In the genomic region with DNA sequence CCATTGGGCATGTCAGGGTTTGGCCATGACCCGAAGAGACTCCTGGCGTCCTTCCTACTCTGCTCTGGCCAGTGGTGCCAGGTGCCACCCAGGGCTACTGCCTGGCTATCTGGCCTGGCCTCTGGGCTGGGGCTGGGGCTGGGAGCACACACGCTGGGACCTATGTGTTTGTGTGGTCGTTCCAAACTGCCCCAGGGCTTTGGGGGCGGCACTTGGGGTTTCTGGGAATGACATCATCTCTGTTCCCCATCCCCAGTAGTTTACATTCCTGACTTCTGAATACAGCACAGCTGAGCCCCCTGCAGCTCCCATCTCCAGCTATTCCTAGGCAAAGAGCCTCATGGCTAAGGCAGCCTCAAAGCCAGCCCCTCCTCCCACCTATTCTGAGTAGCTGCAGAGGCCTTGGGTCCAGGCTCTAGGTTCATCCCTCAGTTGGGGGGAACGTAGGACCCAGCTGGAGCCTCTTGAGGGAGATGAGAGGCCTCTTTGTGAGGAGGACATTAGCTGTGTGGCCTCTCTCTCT, we compare ENCODE assay signal across 13 cellular contexts.
A peak's percentile ranks its signal among the peaks of the same experiment; 100 is the strongest.
DNase-seq lines count a peak whose midpoint lies in the region; ATAC-seq and TF ChIP-seq lines count a peak whose summit lies in the region.
"Had no signal": no experiment of that assay in that cellular context is flagged by ENCODE, and none has a peak within 500 bp of the region (broad histone marks: within the 10 kb centered on the region; RNA-seq: fewer than 3 reads in every experiment).

No MANE protein-coding gene starts in this region.

- H3K4me1 ChIP-seq in OCI-LY3 (ENCODE audit: low read length) = peaks cover 28% of the 10 kb centered on the region
- peaks cover 0 to 29% of the 10 kb centered on the region in 2 donors for H3K4me1 ChIP-seq in muscle layer of duodenum (ENCODE audit: control insufficient read depth in 1 of 2, insufficient read depth in 2 of 2, low read length in 2 of 2)
- H3K4me1 ChIP-seq: psoas muscle had no signal

- no peaks in the 10 kb centered on the region for H3K9me3 ChIP-seq in OCI-LY3 (ENCODE audit: insufficient read depth, low read length)
- H3K9me3 ChIP-seq in muscle layer of duodenum (ENCODE audit: control insufficient read depth in 1 of 2, low read length in 2 of 2) = no peaks in the 10 kb centered on the region
- H3K9me3 ChIP-seq: psoas muscle had no signal

- H3K4me2 ChIP-seq in OCI-LY3 (ENCODE audit: low read length) = peak overlapping the region; percentile 75

- ATAC-seq in GM21423 (IDR thresholded peaks at IDR 0.05; ENCODE audit: unreplicated experiment) = no peak
- ATAC-seq in HG03432 (IDR thresholded peaks at IDR 0.05; ENCODE audit: unreplicated experiment) = no peak

- peak overlapping the region; percentile 52; the same call in 1 of the 2 replicates for H3K9ac ChIP-seq in OCI-LY3 (ENCODE audit: low read length)

- H3K27ac ChIP-seq in OCI-LY3 (ENCODE audit: low read length) (peak overlapping the region; percentile 69), muscle layer of duodenum (ENCODE audit: low read length) (peak overlapping the region; percentile 60)
- H3K27ac ChIP-seq: HL-60, psoas muscle had no signal

- H3K36me3 ChIP-seq in OCI-LY3 (replicated peaks; ENCODE audit: low read depth, low read length) (peaks cover 46% of the 10 kb centered on the region), muscle layer of duodenum (ENCODE audit: control insufficient read depth in 1 of 2, insufficient read depth in 2 of 2, low read length in 2 of 2) (peaks cover 30 to 40% of the 10 kb centered on the region in 2 donors)

- no peaks in the 10 kb centered on the region for H3K79me2 ChIP-seq in OCI-LY3 (ENCODE audit: low read length)

- H3K27me3 ChIP-seq in OCI-LY3 (ENCODE audit: low read depth, low read length) (no peaks in the 10 kb centered on the region), muscle layer of duodenum (ENCODE audit: low read depth, low read length) (no peaks in the 10 kb centered on the region)

- no peak overlapping the region for H3K4me3 ChIP-seq in OCI-LY3 (ENCODE audit: low read length)
- no peak overlapping the region for H3K4me3 ChIP-seq in fibroblast of mammary gland (ENCODE audit: control insufficient read depth, low read depth, low read length)
- H3K4me3 ChIP-seq in muscle layer of duodenum (ENCODE audit: low read depth in 1 of 2, low read length in 2 of 2) = no peak overlapping the region
- H3K4me3 ChIP-seq: coronary artery, psoas muscle had no signal

- TF ChIP-seq CTCF in OCI-LY3 (IDR thresholded peaks at IDR 0.05; ENCODE audit: low read depth, low read length) (no peak), fibroblast of mammary gland (conservative IDR thresholded peaks at IDR 0.05; ENCODE audit: control insufficient read depth, insufficient read depth, low read depth, low read length) (no peak)

- no peaks in the 10 kb centered on the region; the same call in 1 of the 2 replicates for H4K20me1 ChIP-seq in OCI-LY3 (ENCODE audit: insufficient read depth, low read length)

- no peak overlapping the region for H2AFZ ChIP-seq in OCI-LY3 (ENCODE audit: low read depth, low read length)

- DNase-seq in AG08396 (ENCODE audit: low spot score) (peak; percentile 79), fibroblast of mammary gland (ENCODE audit: low read depth) (peak; percentile 75), DMS114 treated with DMSO at 0.1 percent for 48 hours (lab: John Stamatoyannopoulos, UW; ENCODE audit: unreplicated experiment) (no peak)
- DNase-seq in activated CD4-positive, alpha-beta T cell treated with anti-CD3 and anti-CD28 coated beads for 4 hours = no peak
- DNase-seq: activated CD4-positive, alpha-beta T cell treated with anti-CD3 and anti-CD28 coated beads, Interleukin-2, amount 10 ng/mL, durations not matched to agents 24 days and 14 days; NCI-H524; psoas muscle had no signal

Comparison
In these comparisons a context has a peak if more than half of its experiments do, and no peak if none do; other contexts are left out.
1. DNase-seq: peak in AG08396 (single experiment) and fibroblast of mammary gland (single experiment); none in activated CD4-positive, alpha-beta T cell treated with anti-CD3 and anti-CD28 coated beads for 4 hours (0 of 2) and DMS114 treated with DMSO at 0.1 percent for 48 hours (single experiment).